In genomic region chr9:70607329-70607728, GRCh38 we compare ENCODE assay signal across 12 cellular contexts.
"Had no signal": no experiment of that assay in that cellular context is flagged by ENCODE, and none has a peak within 500 bp of the region (broad histone marks: within the 10 kb centered on the region; RNA-seq: fewer than 3 reads in every experiment).

No MANE protein-coding gene starts in this region.

- H3K36me3 ChIP-seq: brain microvascular endothelial cell, left ventricle myocardium inferior, transverse colon had no signal

- H3K4me3 ChIP-seq: left ventricle myocardium inferior, transverse colon had no signal

- DNase-seq: activated CD4-positive, alpha-beta T cell treated with anti-CD3 and anti-CD28 coated beads, Interleukin-2, amount 10 ng/mL, durations not matched to agents 24 days and 14 days; activated CD8-positive, alpha-beta T cell treated with anti-CD3 and anti-CD28 coated beads for 36 hours; activated naive CD4-positive, alpha-beta T cell treated with anti-CD3 and anti-CD28 coated beads for 36 hours; activated T-cell treated with anti-CD3 and anti-CD28 coated beads, Interleukin-2, amount 50 U/mL, for 24 hours; brain microvascular endothelial cell; central memory CD4-positive, alpha-beta T cell; erythroblast; left ventricle myocardium inferior; occipital lobe; posterior cingulate gyrus; T-helper 9 cell had no signal

- H3K27me3 ChIP-seq: brain microvascular endothelial cell, transverse colon had no signal

- ATAC-seq: activated CD8-positive, alpha-beta T cell treated with anti-CD3 and anti-CD28 coated beads for 36 hours had no signal

- H3K27ac ChIP-seq: brain microvascular endothelial cell, left ventricle myocardium inferior, transverse colon had no signal

- H3K9me3 ChIP-seq: left ventricle myocardium inferior, transverse colon had no signal
